14 cellular contexts compared by ENCODE assay signal in the genomic region with DNA sequence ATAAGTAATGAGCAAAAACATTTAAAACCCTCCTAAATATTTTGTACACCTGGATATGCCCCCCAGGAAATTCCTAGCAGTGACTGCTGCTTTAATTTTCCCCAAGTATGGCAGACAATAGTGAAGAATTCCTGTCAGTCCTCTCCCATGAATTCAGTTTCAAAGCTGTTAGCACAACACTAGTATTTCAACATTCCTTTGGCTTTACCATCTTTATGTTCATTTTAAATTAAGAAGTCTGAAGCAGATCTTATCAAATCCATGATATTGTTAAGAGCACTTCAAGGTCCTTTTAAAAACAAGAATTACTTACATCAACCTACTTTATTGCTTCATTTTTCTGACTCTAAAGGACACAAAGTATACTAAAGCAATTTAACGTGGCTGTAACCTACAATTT. TPM values are rescaled to one million over a fixed set of nuclear protein-coding genes. Genes with fewer than 3 reads are reported as not detected.
DNase-seq lines count a peak whose midpoint lies in the region; TF ChIP-seq lines count a peak whose summit lies in the region.
"Had no signal": no experiment of that assay in that cellular context is flagged by ENCODE, and none has a peak within 500 bp of the region (broad histone marks: within the 10 kb centered on the region; RNA-seq: fewer than 3 reads in every experiment).

No MANE protein-coding gene starts in this region.

- peaks cover 22% of the 10 kb centered on the region for H3K9me3 Mint-ChIP-seq in mesothelial cell of epicardium
- H3K9me3 Mint-ChIP-seq: CD4-positive, alpha-beta T cell had no signal

- TF ChIP-seq POLR2A in tibial nerve (IDR thresholded peaks at IDR 0.05) = no peak

- no peaks in the 10 kb centered on the region for H3K4me1 ChIP-seq in tibial nerve

- H3K27ac Mint-ChIP-seq in mesothelial cell of epicardium = peak overlapping the region; percentile 92
- H3K27ac Mint-ChIP-seq: B cell; CD4-positive, alpha-beta T cell had no signal

- peak; percentile 7 for DNase-seq in NCI-H2227 treated with DMSO at 0.1 percent for 48 hours (lab: John Stamatoyannopoulos, UW)
- no peak for DNase-seq in NCI-H2227 (lab: John Stamatoyannopoulos, UW; ENCODE audit: unreplicated experiment)
- peak; percentile 23 for DNase-seq in SK-N-DZ (ENCODE audit: low spot score)
- no peak for DNase-seq in mesothelial cell of epicardium (ENCODE audit: low spot score in 2 of 2, unreplicated experiment in 2 of 2)
- no peak for DNase-seq in tibial nerve (ENCODE audit: low spot score in 2 of 2)
- no peak for DNase-seq in NCI-H1092 treated with DMSO at 0.1 percent for 48 hours (lab: John Stamatoyannopoulos, UW)
- DNase-seq in stimulated activated CD4-positive, alpha-beta T cell treated with anti-CD3 and anti-CD28 coated beads, Interleukin-4, amount 100 ng/mL, for 24 hours = no peak
- DNase-seq: C1 segment of cervical spinal cord; Calu3; CD4-positive, alpha-beta T cell; DMS 273 treated with DMSO at 0.1 percent for 48 hours; EL had no signal

- H3K36me3 Mint-ChIP-seq in mesothelial cell of epicardium = peaks cover 11% of the 10 kb centered on the region

- H3K27ac ChIP-seq in tibial nerve = no peak overlapping the region

- peaks cover 36% of the 10 kb centered on the region for H3K4me1 Mint-ChIP-seq in mesothelial cell of epicardium
- H3K4me1 Mint-ChIP-seq: B cell had no signal

- WGBS in tibial nerve, 2 donors = 37 to 48% methylated on average over 1 of the region's 1 CpG

- no peaks in the 10 kb centered on the region for H3K36me3 ChIP-seq in tibial nerve

- no peaks in the 10 kb centered on the region for H3K9me3 ChIP-seq in tibial nerve

- TF ChIP-seq CTCF in mesothelial cell of epicardium (IDR thresholded peaks at IDR 0.05; ENCODE audit: unreplicated experiment) (no peak), tibial nerve (IDR thresholded peaks at IDR 0.05) (no peak)

- H3K4me3 ChIP-seq in tibial nerve = no peak overlapping the region
- H3K4me3 ChIP-seq: K562 had no signal

- H3K4me3 Mint-ChIP-seq in mesothelial cell of epicardium = no peak overlapping the region
- H3K4me3 Mint-ChIP-seq: B cell; CD4-positive, alpha-beta T cell had no signal

- no peak for TF ChIP-seq EP300 in tibial nerve (IDR thresholded peaks at IDR 0.05)

- peaks cover 0 to 3% of the 10 kb centered on the region in 2 donors for H3K27me3 ChIP-seq in tibial nerve

- H3K27me3 Mint-ChIP-seq in mesothelial cell of epicardium (ENCODE audit: low read depth) = no peaks in the 10 kb centered on the region

RNA-seq across cellular contexts. Expression of a gene that starts 28.8 kb away (rescaled TPM):
- polyA plus RNA-seq in SK-N-DZ (2014; cell fraction: cytosol; rRNA removed) = 11.5 and 15.1 TPM in 2 replicates
- polyA plus RNA-seq in SK-N-DZ (2014; cell fraction: nucleus; rRNA removed) = 18.9 and 21.1 TPM in 2 replicates
- 81.6 to 95.5 TPM (median 86.6 TPM) in 3 replicates for total RNA-seq in mesothelial cell of epicardium
- 10 to 100 TPM; 12.6 to 19.6 (median 15.7) TPM for total RNA-seq in tibial nerve

Comparison
In these comparisons a context has a peak if more than half of its experiments do, and no peak if none do; other contexts are left out.
1. DNase-seq: peak in NCI-H2227 treated with DMSO at 0.1 percent for 48 hours (single experiment) and SK-N-DZ (single experiment); none in NCI-H2227 (single experiment), mesothelial cell of epicardium (0 of 2), tibial nerve (0 of 2), NCI-H1092 treated with DMSO at 0.1 percent for 48 hours (single experiment) and stimulated activated CD4-positive, alpha-beta T cell treated with anti-CD3 and anti-CD28 coated beads, Interleukin-4, amount 100 ng/mL, for 24 hours (single experiment).